ENCODE assay signal across 9 cellular contexts in the genomic region with DNA sequence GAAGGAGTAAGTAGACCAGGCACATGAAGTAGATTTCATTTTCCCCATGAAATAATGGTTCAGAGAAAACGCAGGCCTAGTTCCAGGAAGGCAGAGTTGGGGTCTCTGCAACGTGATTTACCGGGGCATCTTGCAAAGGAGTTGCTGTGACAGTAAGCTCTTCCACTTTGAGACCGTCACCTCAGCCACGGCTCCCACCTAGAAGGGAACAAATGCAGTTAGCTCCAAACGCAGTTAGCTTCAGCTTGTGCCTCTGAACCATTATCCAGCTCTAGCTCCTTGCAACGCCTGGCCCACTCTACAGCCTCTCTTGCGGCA. TPM values are rescaled to one million over a fixed set of nuclear protein-coding genes. Genes with fewer than 3 reads are reported as not detected.
DNase-seq lines count a peak whose midpoint lies in the region; ATAC-seq and TF ChIP-seq lines count a peak whose summit lies in the region.
"Had no signal": no experiment of that assay in that cellular context is flagged by ENCODE, and none has a peak within 500 bp of the region (broad histone marks: within the 10 kb centered on the region; RNA-seq: fewer than 3 reads in every experiment).

No MANE protein-coding gene starts in this region.

- WGBS in testis, 2 donors = 10 to 11% methylated on average over 7 to 8 of the region's 8 CpGs

- ATAC-seq in left colon (peak; percentile 44), HG02884 (IDR thresholded peaks at IDR 0.05; ENCODE audit: unreplicated experiment) (no peak)

- DNase-seq in T-helper 1 cell (no peak), left colon (no peak), testis (no peak), NCI-H1694 treated with DMSO at 0.1 percent for 48 hours (lab: John Stamatoyannopoulos, UW) (no peak), UCSD-AML1 (lab: John Stamatoyannopoulos, UW; ENCODE audit: unreplicated experiment) (no peak)

- H3K27ac ChIP-seq in angular gyrus (ENCODE audit: low read depth, low read length) (peak overlapping the region; percentile 97), testis (peak overlapping the region; percentile 79 to 90)

- H3K27me3 ChIP-seq in testis = no peaks in the 10 kb centered on the region

- H3K36me3 ChIP-seq in testis (ENCODE audit: low read depth, missing control alignments) = no peaks in the 10 kb centered on the region

- TF ChIP-seq CTCF in testis (IDR thresholded peaks at IDR 0.05) = no peak

- TF ChIP-seq POLR2A in testis (IDR thresholded peaks at IDR 0.05) = no peak

- peaks cover 43% of the 10 kb centered on the region for H3K36me3 Mint-ChIP-seq in T-helper 1 cell treated with Interleukin-12 subunit alpha and Interleukin-12 subunit beta and Interleukin-4 antibody, amounts not matched to agents 30 μg/mL and 1 μg/mL, for 36 hours (ENCODE audit: low read depth)

- H3K9me3 ChIP-seq in testis = no peaks in the 10 kb centered on the region

- H3K9me3 Mint-ChIP-seq in T-helper 1 cell treated with Interleukin-12 subunit alpha and Interleukin-12 subunit beta and Interleukin-4 antibody, amounts not matched to agents 30 μg/mL and 1 μg/mL, for 36 hours = no peaks in the 10 kb centered on the region

- peaks cover 31% of the 10 kb centered on the region for H3K4me1 ChIP-seq in testis

- intact Hi-C loops in left colon (cut with DNase I, micrococcal nuclease) = loop anchor here in 1 of 2 donors (10.0 kb wide), 1 partner anchor 129 kb away; a partner anchor contains a TSS
- intact Hi-C loops in testis (cut with DNase I; ENCODE audit: low total_unique reads) = loop anchor here (10.0 kb wide), 1 partner anchor 119 kb away; no protein-coding TSS in a partner anchor

- peak overlapping the region; percentile 98 for H3K27ac Mint-ChIP-seq in T-helper 1 cell treated with Interleukin-12 subunit alpha and Interleukin-12 subunit beta and Interleukin-4 antibody, amounts not matched to agents 30 μg/mL and 1 μg/mL, for 36 hours

- H3K4me3 ChIP-seq in testis = peak overlapping the region; percentile 54 to 56

- H3K4me1 Mint-ChIP-seq in T-helper 1 cell treated with Interleukin-12 subunit alpha and Interleukin-12 subunit beta and Interleukin-4 antibody, amounts not matched to agents 30 μg/mL and 1 μg/mL, for 36 hours (ENCODE audit: low read depth) = peaks cover 51% of the 10 kb centered on the region

- H3K27me3 Mint-ChIP-seq in T-helper 1 cell treated with Interleukin-12 subunit alpha and Interleukin-12 subunit beta and Interleukin-4 antibody, amounts not matched to agents 30 μg/mL and 1 μg/mL, for 36 hours (ENCODE audit: low read depth) = no peaks in the 10 kb centered on the region

- H3K4me3 Mint-ChIP-seq in T-helper 1 cell treated with Interleukin-12 subunit alpha and Interleukin-12 subunit beta and Interleukin-4 antibody, amounts not matched to agents 30 μg/mL and 1 μg/mL, for 36 hours = peak overlapping the region; percentile 96

RNA-seq across cellular contexts. Expression of a gene that starts 7.0 kb away (rescaled TPM):
- total RNA-seq in left colon (1 to 10 TPM; 2.6 to 4.2 TPM), testis (1 to 10 TPM in 1 of 2 donors, under 1 TPM in 1; 0.63 to 1.7 TPM)
- polyA plus RNA-seq in testis (ENCODE audit: insufficient read depth, low read depth, low replicate concordance) = 2.5 TPM
- total RNA-seq: M059J had no signal

RNA-seq across cellular contexts. Expression of a gene that starts 14.1 kb away (rescaled TPM):
- total RNA-seq in left colon (10 to 100 TPM; 33.7 to 39.1 TPM), testis (10 to 100 TPM; 85.4 to 95.1 TPM)
- polyA plus RNA-seq in testis (ENCODE audit: insufficient read depth, low read depth, low replicate concordance) = 57.6 TPM
